Comparison of ENCODE assay signal across 8 cellular contexts in the genomic region with DNA sequence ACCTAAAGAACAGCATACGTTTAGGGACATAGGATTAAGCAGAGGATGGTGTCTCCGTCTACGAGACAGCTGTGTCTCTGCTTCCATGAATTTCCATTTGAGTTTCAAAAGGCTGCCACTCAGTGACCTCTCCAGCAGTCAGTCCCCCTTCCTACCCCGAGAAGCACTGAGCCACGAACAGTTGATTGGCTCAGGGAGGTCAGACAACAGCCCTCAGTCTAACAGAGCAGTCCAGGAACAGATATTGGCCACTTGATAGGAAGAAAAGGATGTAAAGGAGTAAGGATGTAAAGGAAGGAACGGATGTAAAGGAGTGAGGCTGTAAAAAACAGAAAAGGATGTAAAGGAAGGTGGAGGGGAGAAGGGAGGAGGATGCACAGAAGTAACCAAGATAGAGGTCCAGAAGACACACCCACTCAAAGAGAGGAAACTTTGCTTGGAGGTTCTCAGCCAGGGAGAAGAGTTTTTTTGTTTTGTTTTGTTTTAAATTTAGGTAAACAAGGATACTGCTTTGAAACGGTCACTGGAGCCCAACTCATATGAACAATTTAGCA. TPM values are rescaled to one million over a fixed set of nuclear protein-coding genes. Genes with fewer than 3 reads are reported as not detected.
DNase-seq lines count a peak whose midpoint lies in the region; ATAC-seq, FAIRE-seq and TF ChIP-seq lines count a peak whose summit lies in the region.

No MANE protein-coding gene starts in this region.

- no peaks in the 10 kb centered on the region for H3K9me3 ChIP-seq in SJSA1 (replicated peaks)
- H3K9me3 ChIP-seq in sigmoid colon: no peaks in the 10 kb centered on the region
- H3K9me3 ChIP-seq in pancreas: no peaks in the 10 kb centered on the region

- FAIRE-seq in pancreas (lab: Jason Lieb, UNC): no peak

- 54 to 65% methylated on average over 7 of the region's 7 CpGs for WGBS in sigmoid colon, 2 donors
- 48 to 52% methylated on average over 7 of the region's 7 CpGs for WGBS in pancreas, 2 donors

- TF ChIP-seq CTCF in HFF-Myc (IDR thresholded peaks at IDR 0.05; ENCODE audit: low read depth, low read length, missing control alignments): no peak
- no peak for TF ChIP-seq CTCF in fibroblast of pulmonary artery (IDR thresholded peaks at IDR 0.05; ENCODE audit: low read length, missing control alignments)
- no peak for TF ChIP-seq CTCF in sigmoid colon (IDR thresholded peaks at IDR 0.05)
- TF ChIP-seq CTCF in pancreas (IDR thresholded peaks at IDR 0.05): no peak

- ATAC-seq in GM18511 (IDR thresholded peaks at IDR 0.05; ENCODE audit: unreplicated experiment): no peak
- ATAC-seq in pancreas: no peak

- DNase-seq in HFF-Myc (ENCODE audit: extremely low read depth, low read depth) (no peak), SJSA1 (ENCODE audit: low read depth in 1 of 2, low spot score in 2 of 2) (peak in 1 of 2 experiments; percentile 4), fibroblast of pulmonary artery (ENCODE audit: low read depth) (no peak), sigmoid colon (no peak), pancreas (no peak), activated gamma-delta T cell (lab: John Stamatoyannopoulos, UW) (no peak)
- no peak for DNase-seq in effector CD8-positive, alpha-beta T cell (lab: John Stamatoyannopoulos, UW)

- H3K4me3 ChIP-seq in HFF-Myc (replicated peaks; ENCODE audit: low read depth, low read length) (peak overlapping the region; percentile 73), SJSA1 (peak overlapping the region; percentile 96), fibroblast of pulmonary artery (replicated peaks; ENCODE audit: low read depth, low read length) (peak overlapping the region; percentile 78), sigmoid colon (peak overlapping the region; percentile 82 to 89 (median 86)), pancreas (peak overlapping the region in 2 of 4 donors; percentile 82 to 84)

- TF ChIP-seq EP300 in sigmoid colon (IDR thresholded peaks at IDR 0.05): no peak

- H3K27me3 ChIP-seq in SJSA1 (replicated peaks): no peaks in the 10 kb centered on the region
- H3K27me3 ChIP-seq in sigmoid colon: no peaks in the 10 kb centered on the region
- H3K27me3 ChIP-seq in pancreas: no peaks in the 10 kb centered on the region

- H3K4me1 ChIP-seq in SJSA1 (replicated peaks) (peaks cover 6% of the 10 kb centered on the region), sigmoid colon (peaks cover 0 to 30% (median 12%) of the 10 kb centered on the region in 4 donors), pancreas (peaks cover 0 to 6% (median 5%) of the 10 kb centered on the region in 3 donors)

- intact Hi-C loops in sigmoid colon (cut with DNase I) (loop anchor here (5.0 to 10.0 kb wide), 5 partner anchors 536 to 1716 kb away; partner anchors contain the start of genes GALNT12, RNF20 and TEX10), pancreas (cut with DNase I) (no loop called here)

- H3K27ac ChIP-seq in SJSA1 (peak overlapping the region; percentile 99), sigmoid colon (peak overlapping the region; percentile 98 to 100 (median 98)), pancreas (peak overlapping the region in 2 of 4 donors; percentile 84 to 97)

- TF ChIP-seq POLR2A in sigmoid colon (IDR thresholded peaks at IDR 0.05): no peak

- peaks cover 3% of the 10 kb centered on the region; the same call in 1 of the 2 replicates for H3K36me3 ChIP-seq in SJSA1
- H3K36me3 ChIP-seq in sigmoid colon: no peaks in the 10 kb centered on the region
- H3K36me3 ChIP-seq in pancreas: no peaks in the 10 kb centered on the region

RNA-seq across cellular contexts. Expression of gene NR4A3, which starts 3.2 kb away (rescaled TPM):
- 0.24 TPM in 1 of 2 replicates, not detected in the other for total RNA-seq in SJSA1 (2014; rRNA removed; shearing (Covaris generic))
- total RNA-seq in sigmoid colon: 1 to 10 TPM; 1.1 to 6.4 (median 5.0) TPM
- polyA plus RNA-seq in sigmoid colon: 1 to 10 TPM; 1.1 to 1.2 (median 1.2) TPM
- total RNA-seq in pancreas: 1 to 10 TPM in 4 of 6 donors, under 1 TPM in 2; 0.41 to 3.1 (median 1.1) TPM
- polyA plus RNA-seq in pancreas: 1 to 10 TPM; 1.9 to 3.8 TPM
